Comparison of ENCODE assay signal across 8 cellular contexts in the genomic region with DNA sequence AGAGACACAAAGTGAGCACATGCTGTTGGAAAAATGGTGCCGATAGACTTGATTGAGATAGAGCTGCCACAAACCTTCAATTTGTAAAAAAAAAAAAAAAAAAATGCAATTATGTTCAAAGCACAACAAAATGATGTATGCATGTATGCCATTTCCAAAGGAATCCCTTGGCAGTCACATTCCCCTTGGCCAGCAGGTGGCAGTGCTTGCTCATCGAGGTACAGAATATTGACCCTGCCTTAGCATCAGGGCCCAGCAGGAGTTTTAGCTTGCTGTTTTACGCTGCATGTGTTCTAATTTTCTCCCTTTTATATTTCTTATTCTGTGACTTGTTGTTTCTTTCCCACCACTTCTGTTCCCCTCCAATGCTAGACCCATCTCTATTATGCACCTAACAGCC. TPM values are rescaled to one million over a fixed set of nuclear protein-coding genes. Genes with fewer than 3 reads are reported as not detected.
DNase-seq lines count a peak whose midpoint lies in the region; ATAC-seq, FAIRE-seq and TF ChIP-seq lines count a peak whose summit lies in the region.

No MANE protein-coding gene starts in this region.

- peak; percentile 60 for ATAC-seq in HG03045 (IDR thresholded peaks at IDR 0.05; ENCODE audit: unreplicated experiment)
- ATAC-seq in activated CD4-positive, CD25-positive, alpha-beta regulatory T cell treated with anti-CD3 and anti-CD28 coated beads, Interleukin-2, amount 50 U/mL, for 24 hours: peak; percentile 59 to 65
- peak; percentile 91 for ATAC-seq in left colon

- TF ChIP-seq CTCF in 22Rv1 (IDR thresholded peaks at IDR 0.05): peak; percentile 75

- H3K27ac ChIP-seq in 22Rv1: no peak overlapping the region

- FAIRE-seq in GM18507 (lab: Jason Lieb, UNC): peak; percentile 99

- intact Hi-C loops in left colon (cut with DNase I, micrococcal nuclease): loop anchor here in 1 of 2 donors (2.0 kb wide), 1 partner anchor 79 kb away; no protein-coding TSS in a partner anchor

- no peak for DNase-seq in GM18507 (ENCODE audit: extremely low spot score, insufficient read length, low read depth)
- peak; percentile 4 for DNase-seq in NCI-H2196 treated with DMSO at 0.1 percent for 48 hours (lab: John Stamatoyannopoulos, UW; ENCODE audit: unreplicated experiment)
- peak; percentile 61 for DNase-seq in cerebellar cortex (ENCODE audit: low spot score)
- DNase-seq in left colon: peak; percentile 72 to 89
- DNase-seq in stimulated activated CD4-positive, alpha-beta T cell treated with anti-CD3 and anti-CD28 coated beads, Interleukin-4, amount 100 ng/mL, for 4 hours: peak; percentile 63

RNA-seq across cellular contexts. Expression of a gene that starts 34.5 kb away (rescaled TPM):
- total RNA-seq in left colon: 10 to 100 TPM in 1 of 2 donors, 1 to 10 TPM in 1; 8.8 to 23.5 TPM

RNA-seq across cellular contexts. Expression of a gene that starts 59.8 kb away (rescaled TPM):
- 10 to 100 TPM; 26.7 to 34.3 TPM for total RNA-seq in left colon
